Comparison of ENCODE assay signal across 16 cellular contexts in genomic region chr5:26388946-26389345, GRCh38.
A peak's percentile ranks its signal among the peaks of the same experiment; 100 is the strongest.
DNase-seq lines count a peak whose midpoint lies in the region; ATAC-seq, FAIRE-seq and TF ChIP-seq lines count a peak whose summit lies in the region.
"Had no signal": no experiment of that assay in that cellular context is flagged by ENCODE, and none has a peak within 500 bp of the region (broad histone marks: within the 10 kb centered on the region; RNA-seq: fewer than 3 reads in every experiment).

No MANE protein-coding gene starts in this region.

- in situ Hi-C loops in KBM-7 (cut with MboI; ENCODE audit: low pct_unique_long_range_greater_than_20kb, low sequenced_read_pairs): no loop called here

- ATAC-seq in right lobe of liver: peak; percentile 82 to 99 (median 92)
- no peak for ATAC-seq in GM21723 (IDR thresholded peaks at IDR 0.05; ENCODE audit: unreplicated experiment)
- ATAC-seq in GM18498 (IDR thresholded peaks at IDR 0.05; ENCODE audit: unreplicated experiment): no peak

- H3K36me3 ChIP-seq in right lobe of liver: no peaks in the 10 kb centered on the region
- H3K36me3 ChIP-seq: cardiac muscle cell had no signal

- TF ChIP-seq POLR2A in H54 (IDR thresholded peaks at IDR 0.05; ENCODE audit: low read depth, low read length): no peak
- TF ChIP-seq POLR2A in right lobe of liver (IDR thresholded peaks at IDR 0.05): no peak

- WGBS in right lobe of liver (ENCODE audit: insufficient coverage, low coverage, low lambda C conversion rate, missing lambda C conversion rate): 17% methylated on average over 2 of the region's 2 CpGs

- no peak overlapping the region for H3K27ac ChIP-seq in right lobe of liver
- H3K27ac ChIP-seq: cardiac muscle cell, testis had no signal

- DNase-seq in H54 (ENCODE audit: insufficient read length, low spot score) (no peak), NCI-H2081 (lab: John Stamatoyannopoulos, UW) (peak; percentile 91 to 96), astrocyte of the hippocampus (ENCODE audit: low read depth, low spot score) (peak; percentile 65), right lobe of liver (no peak), KBM-7 (no peak), 8988T (no peak)
- DNase-seq: activated CD4-positive, alpha-beta T cell treated with anti-CD3 and anti-CD28 coated beads, Interleukin-2, amount 50 U/mL, for 48 hours; CD4-positive, alpha-beta T cell; mammary epithelial cell; NCI-H2171 treated with DMSO at 0.1 percent for 48 hours; SHP77; T-helper 9 cell; testis had no signal

- TF ChIP-seq CTCF in right lobe of liver (IDR thresholded peaks at IDR 0.05): no peak

- FAIRE-seq in H54 (lab: Jason Lieb, UNC): peak; percentile 91

- H3K27me3 ChIP-seq in right lobe of liver: no peaks in the 10 kb centered on the region
- H3K27me3 ChIP-seq: cardiac muscle cell, testis had no signal

- no peak overlapping the region for H3K4me3 ChIP-seq in right lobe of liver
- H3K4me3 ChIP-seq: cardiac muscle cell, testis had no signal

- H3K4me1 ChIP-seq in right lobe of liver: peaks cover 0 to 4% (median 0%) of the 10 kb centered on the region in 4 donors
- H3K4me1 ChIP-seq: testis had no signal

- intact Hi-C loops in right lobe of liver (cut with DNase I): no loop called here

- no peaks in the 10 kb centered on the region for H3K9me3 ChIP-seq in right lobe of liver
- H3K9me3 ChIP-seq: testis had no signal

Comparison
In these comparisons a context has a peak if more than half of its experiments do, and no peak if none do; other contexts are left out.
1. DNase-seq: peak in NCI-H2081 (2 of 2) and astrocyte of the hippocampus (single experiment); none in H54 (single experiment), right lobe of liver (0 of 3), KBM-7 (single experiment) and 8988T (single experiment).
2. ATAC-seq: peak in right lobe of liver (4 of 4); none in GM21723 (single experiment) and GM18498 (single experiment).